Comparison of ENCODE assay signal across 9 cellular contexts in genomic region chr12:107736914-107737313, GRCh38. TPM values are rescaled to one million over a fixed set of nuclear protein-coding genes. Genes with fewer than 3 reads are reported as not detected.
DNase-seq lines count a peak whose midpoint lies in the region; ATAC-seq and TF ChIP-seq lines count a peak whose summit lies in the region.
"Had no signal": no experiment of that assay in that cellular context is flagged by ENCODE, and none has a peak within 500 bp of the region (broad histone marks: within the 10 kb centered on the region; RNA-seq: fewer than 3 reads in every experiment).

No MANE protein-coding gene starts in this region.

- TF ChIP-seq CTCF in GM10248 (IDR thresholded peaks at IDR 0.05; ENCODE audit: control extremely low read depth, extremely low read depth, low read depth, missing control alignments) = peak; percentile 3

- peak overlapping the region; percentile 7 to 39 for H3K27ac Mint-ChIP-seq in T-cell

- ATAC-seq in GM19438 (IDR thresholded peaks at IDR 0.05; ENCODE audit: low read depth, unreplicated experiment) (peak; percentile 95), HG03097 (IDR thresholded peaks at IDR 0.05; ENCODE audit: low FRiP score, unreplicated experiment) (peak; percentile 86), T-cell (replicated peaks in 1 of 4) (peak in 2 of 4 experiments; percentile 24 to 35), aorta (ENCODE audit: low FRiP score) (no peak)
- ATAC-seq in activated T-cell treated with anti-CD3 and anti-CD28 coated beads, Interleukin-2, amount 50 U/mL, for 4 hours = no peak

- peaks cover 74% of the 10 kb centered on the region for H3K36me3 Mint-ChIP-seq in T-cell
- peaks cover 61% of the 10 kb centered on the region for H3K36me3 Mint-ChIP-seq in activated T-cell treated with anti-CD3 and anti-CD28 coated beads, Interleukin-2, amount 50 U/mL, for 4 hours (ENCODE audit: insufficient read depth)

- H3K4me3 Mint-ChIP-seq in T-cell = no peak overlapping the region
- no peak overlapping the region for H3K4me3 Mint-ChIP-seq in activated T-cell treated with anti-CD3 and anti-CD28 coated beads, Interleukin-2, amount 50 U/mL, for 4 hours

- peak; percentile 75 for DNase-seq in GM10248 (ENCODE audit: extremely low spot score)
- peak in 2 of 34 experiments; percentile 3 to 36 for DNase-seq in T-cell
- no peak for DNase-seq in SW480 (ENCODE audit: low spot score)
- DNase-seq in NCI-H446 treated with DMSO at 0.1 percent for 48 hours (lab: John Stamatoyannopoulos, UW) = no peak
- DNase-seq in activated T-cell treated with anti-CD3 and anti-CD28 coated beads, Interleukin-2, amount 50 U/mL, for 4 hours = no peak
- no peak for DNase-seq in aorta

- H3K9me3 ChIP-seq in aorta (ENCODE audit: control insufficient read depth, low read length) = peaks cover 1% of the 10 kb centered on the region

- H3K36me3 ChIP-seq in aorta (ENCODE audit: control insufficient read depth in 1 of 2, insufficient read depth in 2 of 2, low read length in 1 of 2) = peaks cover 23 to 26% of the 10 kb centered on the region in 2 donors

- H3K4me1 Mint-ChIP-seq in T-cell = peaks cover 6 to 15% (median 13%) of the 10 kb centered on the region in 3 donors
- H3K4me1 Mint-ChIP-seq in activated T-cell treated with anti-CD3 and anti-CD28 coated beads, Interleukin-2, amount 50 U/mL, for 4 hours (ENCODE audit: low read depth) = peaks cover 4% of the 10 kb centered on the region

- H3K4me1 ChIP-seq in aorta (ENCODE audit: control insufficient read depth in 1 of 2, insufficient read depth in 2 of 2, low read length in 2 of 2) = no peaks in the 10 kb centered on the region

- no peaks in the 10 kb centered on the region for H3K27me3 ChIP-seq in aorta (ENCODE audit: control insufficient read depth in 1 of 2, insufficient read depth in 2 of 2, low read length in 1 of 2)

- no peaks in the 10 kb centered on the region for H3K9me3 Mint-ChIP-seq in T-cell
- no peaks in the 10 kb centered on the region for H3K9me3 Mint-ChIP-seq in activated T-cell treated with anti-CD3 and anti-CD28 coated beads, Interleukin-2, amount 50 U/mL, for 4 hours

- POLR2A ChIA-PET in GM10248 (lab: Yijun Ruan, JAX) = no interaction called here
- POLR2A ChIA-PET in T-cell (lab: Charles Lee) = no interaction called here

- intact Hi-C loops in aorta (cut with DNase I) = no loop called here

- H3K4me3 ChIP-seq in aorta (ENCODE audit: low read length in 2 of 2) = no peak overlapping the region

- WGBS in aorta, 2 donors = 90 to 94% methylated on average over 4 of the region's 4 CpGs

- H3K27me3 Mint-ChIP-seq in T-cell = no peaks in the 10 kb centered on the region
- H3K27me3 Mint-ChIP-seq in activated T-cell treated with anti-CD3 and anti-CD28 coated beads, Interleukin-2, amount 50 U/mL, for 4 hours (ENCODE audit: low read depth) = no peaks in the 10 kb centered on the region

- CTCF ChIA-PET in GM10248 (lab: Yijun Ruan, JAX) (interaction anchor here (0.7 to 1.9 kb wide), 6 partner anchors 13 to 181 kb away, joined by 3 to 5 read pairs (median 3); no protein-coding TSS in a partner anchor), T-cell (lab: Charles Lee) (no interaction called here)

- H3K27ac ChIP-seq in aorta (ENCODE audit: low read depth in 1 of 2, low read length in 2 of 2) = no peak overlapping the region

RNA-seq across cellular contexts. Expression of gene PRDM4, which starts 24.0 kb away (rescaled TPM):
- 10 to 100 TPM; 30.2 to 42.4 (median 40.0) TPM for total RNA-seq in T-cell
- 10 to 100 TPM; 42.9 to 46.3 (median 44.6) TPM for total RNA-seq in activated T-cell treated with anti-CD3 and anti-CD28 coated beads, Interleukin-2, amount 50 U/mL, for 4 hours
- total RNA-seq in aorta = 10 to 100 TPM; 26.2 to 26.7 TPM
- polyA plus RNA-seq in aorta = 10 to 100 TPM; 11.1 to 16.4 TPM

RNA-seq across cellular contexts. Expression of gene ASCL4, which starts 37.6 kb away (rescaled TPM):
- total RNA-seq in T-cell (not detected), aorta (not detected)
- not detected for total RNA-seq in activated T-cell treated with anti-CD3 and anti-CD28 coated beads, Interleukin-2, amount 50 U/mL, for 4 hours
- not detected for polyA plus RNA-seq in aorta
- total RNA-seq: kidney epithelial cell had no signal

RNA-seq across cellular contexts. Expression of gene PWP1, which starts 51.3 kb away (rescaled TPM):
- 10 to 100 TPM; 22.1 to 36.9 (median 28.5) TPM for total RNA-seq in T-cell
- 100 to 1,000 TPM in 1 of 3 donors, 10 to 100 TPM in 2; 79.4 to 106 (median 97.3) TPM for total RNA-seq in activated T-cell treated with anti-CD3 and anti-CD28 coated beads, Interleukin-2, amount 50 U/mL, for 4 hours
- total RNA-seq in aorta = 10 to 100 TPM; 23.6 to 27.6 TPM
- 10 to 100 TPM; 23.3 to 40.1 TPM for polyA plus RNA-seq in aorta

Comparison
In these comparisons a context has a peak if more than half of its experiments do, and no peak if none do; other contexts are left out.
1. ATAC-seq: peak in GM19438 (single experiment) and HG03097 (single experiment); none in activated T-cell treated with anti-CD3 and anti-CD28 coated beads, Interleukin-2, amount 50 U/mL, for 4 hours (0 of 2) and aorta (single experiment).